Comparison of ENCODE assay signal across 8 cellular contexts in the genomic region with DNA sequence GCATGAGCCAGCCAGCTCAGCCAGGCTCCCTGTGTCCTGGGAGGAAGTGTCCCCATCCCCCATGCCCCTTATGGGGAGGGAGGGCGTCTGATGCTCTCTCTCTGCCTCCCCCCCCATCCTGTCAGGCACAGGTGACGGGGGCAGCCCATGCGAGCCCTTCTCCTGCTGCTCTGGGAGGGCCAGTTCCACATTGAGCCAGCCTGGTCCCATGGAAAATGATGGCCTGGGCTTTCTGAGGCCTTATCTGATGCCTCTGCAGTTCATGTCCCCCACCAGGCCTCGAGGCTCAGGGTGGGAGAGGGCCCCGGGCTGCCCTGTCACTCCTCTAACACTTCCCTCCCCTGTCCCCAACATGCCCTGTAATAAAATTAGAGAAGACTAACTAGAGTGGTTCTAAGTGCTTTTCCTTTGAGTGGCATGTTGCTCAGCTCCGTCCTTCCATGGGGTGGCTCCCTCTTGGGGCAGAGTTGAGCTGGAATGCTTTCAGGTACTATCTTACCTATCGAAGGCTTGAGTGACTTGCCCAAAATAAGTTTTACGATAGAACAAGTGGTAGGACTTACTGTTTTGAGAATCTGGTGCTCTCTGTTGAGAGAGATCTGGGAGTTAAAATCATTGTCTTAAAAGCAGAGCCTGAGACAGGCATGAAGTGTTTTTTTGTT. TPM values are rescaled to one million over a fixed set of nuclear protein-coding genes. Genes with fewer than 3 reads are reported as not detected.
DNase-seq lines count a peak whose midpoint lies in the region; ATAC-seq, FAIRE-seq and TF ChIP-seq lines count a peak whose summit lies in the region.

No MANE protein-coding gene starts in this region.

- peaks cover 6 to 36% (median 18%) of the 10 kb centered on the region in 11 experiments; a peak in 16 of 22 replicates for H4K20me1 ChIP-seq in BLaER1 treated with 17β-estradiol and CSF1 and Interleukin-3, amounts not matched to agents 10 nM and 100 nM
- peaks cover 16% of the 10 kb centered on the region for H4K20me1 ChIP-seq in K562 (replicated peaks; ENCODE audit: control insufficient read depth, insufficient read depth, low read length)

- ATAC-seq in K562 (0 out of 3 replicates have a peak, but pooled peaks have one; percentile 1), HG03280 (IDR thresholded peaks at IDR 0.05; ENCODE audit: unreplicated experiment) (no peak), HG02678 (IDR thresholded peaks at IDR 0.05; ENCODE audit: unreplicated experiment) (no peak)

- H3K4me2 ChIP-seq in BLaER1 treated with 17β-estradiol and CSF1 and Interleukin-3, amounts not matched to agents 10 nM and 100 nM = peak overlapping the region; percentile 88 to 99 (median 94); a peak in 18 of 22 replicates
- H3K4me2 ChIP-seq in K562 (ENCODE audit: insufficient read depth, low read length) = peak overlapping the region; percentile 89

- H3K9me3 ChIP-seq in BLaER1 treated with 17β-estradiol and CSF1 and Interleukin-3, amounts not matched to agents 10 nM and 100 nM (replicated peaks in 1 of 11) = no peaks in the 10 kb centered on the region
- H3K9me3 ChIP-seq in HUES48 (ENCODE audit: control insufficient read depth, insufficient read depth, low read length) (no peaks in the 10 kb centered on the region), K562 (replicated peaks; ENCODE audit: control insufficient read depth, insufficient read depth, low read depth, low read length) (no peaks in the 10 kb centered on the region), muscle layer of duodenum (ENCODE audit: control insufficient read depth in 1 of 2, low read length in 2 of 2) (no peaks in the 10 kb centered on the region)

- FAIRE-seq in K562 (lab: Jason Lieb, UNC) = peak; percentile 85
- no peak for FAIRE-seq in RCC 7860 (lab: Jason Lieb, UNC)

- intact Hi-C loops in K562 (cut with micrococcal nuclease) = no loop called here

- H3K4me3 ChIP-seq in BLaER1 treated with 17β-estradiol and CSF1 and Interleukin-3, amounts not matched to agents 10 nM and 100 nM = no peak overlapping the region
- H3K4me3 ChIP-seq in HUES48 (ENCODE audit: low read depth, low read length) (no peak overlapping the region), K562 (no peak overlapping the region), muscle layer of duodenum (ENCODE audit: low read depth in 1 of 2, low read length in 2 of 2) (no peak overlapping the region)

- 20% methylated on average over 8 of the region's 8 CpGs for WGBS in K562 (ENCODE audit: insufficient coverage, low coverage, missing lambda C conversion rate)

- H3K4me1 ChIP-seq in BLaER1 treated with 17β-estradiol and CSF1 and Interleukin-3, amounts not matched to agents 10 nM and 100 nM = peaks cover 34 to 50% (median 42%) of the 10 kb centered on the region in 10 experiments
- H3K4me1 ChIP-seq in HUES48 (ENCODE audit: control insufficient read depth, insufficient read depth, low read length) (peaks cover 17% of the 10 kb centered on the region), K562 (replicated peaks in 1 of 2; ENCODE audit: control insufficient read depth in 2 of 2, insufficient read depth in 2 of 2, low read length in 2 of 2) (peaks cover 34 to 61% of the 10 kb centered on the region in 2 experiments), muscle layer of duodenum (ENCODE audit: control insufficient read depth in 1 of 2, insufficient read depth in 2 of 2, low read length in 2 of 2) (peaks cover 13 to 26% of the 10 kb centered on the region in 2 donors)

- peaks cover 46% of the 10 kb centered on the region for H3K79me2 ChIP-seq in K562 (ENCODE audit: control insufficient read depth, insufficient read depth, low read length)

- no peak for TF ChIP-seq EP300 in K562 (IDR thresholded peaks at IDR 0.05; ENCODE audit: low read length)

- peak; percentile 9 to 56; a peak in 2 of 4 replicates for TF ChIP-seq RAD21 in K562 (CRISPR knock-in tag; conservative IDR thresholded peaks at IDR 0.05 in 1 of 2, IDR thresholded peaks at IDR 0.05 in 1 of 2)

- CTCF ChIA-PET in K562 (lab: Yijun Ruan, JAX; ENCODE audit: low intra/inter-chr PET ratio) = no interaction called here

- H3K36me3 ChIP-seq in BLaER1 treated with 17β-estradiol and CSF1 and Interleukin-3, amounts not matched to agents 10 nM and 100 nM = peaks cover 5 to 39% (median 31%) of the 10 kb centered on the region in 11 experiments; a peak in 19 of 22 replicates
- H3K36me3 ChIP-seq in HUES48 (ENCODE audit: control insufficient read depth, insufficient read depth, low read length) = peaks cover 26% of the 10 kb centered on the region
- peaks cover 11% of the 10 kb centered on the region for H3K36me3 ChIP-seq in K562 (ENCODE audit: control insufficient read depth, insufficient read depth, low read length)
- H3K36me3 ChIP-seq in muscle layer of duodenum (ENCODE audit: control insufficient read depth in 1 of 2, insufficient read depth in 2 of 2, low read length in 2 of 2) = peaks cover 13 to 32% of the 10 kb centered on the region in 2 donors

- no peaks in the 10 kb centered on the region for H3K9me1 ChIP-seq in K562 (ENCODE audit: control insufficient read depth, insufficient read depth, low read length)

- peak; percentile 52 to 74 (median 61); a peak in 5 of 6 replicates for TF ChIP-seq CTCF in K562 (IDR thresholded peaks at IDR 0.05 in 2 of 3, conservative IDR thresholded peaks at IDR 0.05 in 1 of 3; ENCODE audit: insufficient read depth in 2 of 3, low read depth in 1 of 3, low read length in 3 of 3)

- TF ChIP-seq POLR2A in K562 (conservative IDR thresholded peaks at IDR 0.05) = no peak

- BruUV-seq in K562 (replicated peaks; lab: Mats Ljungman, UMichigan) = no TSS peak

- peak overlapping the region in 4 of 11 experiments; percentile 5 to 19 (median 12); a peak in 4 of 22 replicates for H3K27ac ChIP-seq in BLaER1 treated with 17β-estradiol and CSF1 and Interleukin-3, amounts not matched to agents 10 nM and 100 nM
- H3K27ac ChIP-seq in HUES48 (ENCODE audit: low read depth, low read length) (peak overlapping the region; percentile 6), K562 (ENCODE audit: extremely low read depth, low read depth, low read length) (peak overlapping the region; percentile 91), muscle layer of duodenum (ENCODE audit: low read length) (peak overlapping the region; percentile 54)

- DNase-seq in K562 (ENCODE audit: extremely low read depth in 1 of 4, low spot score in 3 of 4) (peak; percentile 54 to 67 (median 55)), HuH-7.5 (ENCODE audit: low spot score) (no peak), RCC 7860 (ENCODE audit: low spot score) (no peak)

- peak overlapping the region in 10 of 11 experiments; percentile 0 to 97 (median 36); a peak in 9 of 22 replicates for H3K9ac ChIP-seq in BLaER1 treated with 17β-estradiol and CSF1 and Interleukin-3, amounts not matched to agents 10 nM and 100 nM
- H3K9ac ChIP-seq in HUES48 (ENCODE audit: low read depth, low read length) (no peak overlapping the region), K562 (ENCODE audit: insufficient read depth in 1 of 2, low read depth in 2 of 2, low read length in 2 of 2) (peak overlapping the region; percentile 84 to 92)

- peak overlapping the region; percentile 90 for H2AFZ ChIP-seq in K562 (ENCODE audit: low read depth, low read length)

- POLR2A ChIA-PET in K562 (lab: Yijun Ruan, JAX) = interaction anchor here (0.7 to 6.2 kb wide), 5 partner anchors 10 to 268 kb away, joined by 3 to 56 read pairs (median 6); no protein-coding TSS in a partner anchor

- in situ Hi-C loops in K562 (cut with MboI) = loop anchor here (10.0 kb wide), 1 partner anchor 413 kb away; no protein-coding TSS in a partner anchor

- H3K27me3 ChIP-seq in BLaER1 treated with 17β-estradiol and CSF1 and Interleukin-3, amounts not matched to agents 10 nM and 100 nM = no peaks in the 10 kb centered on the region
- H3K27me3 ChIP-seq in HUES48 (ENCODE audit: control insufficient read depth, insufficient read depth, low read length) (peaks cover 5% of the 10 kb centered on the region; the same call in 1 of the 2 replicates), K562 (ENCODE audit: control insufficient read depth in 2 of 2, insufficient read depth in 2 of 2, low read length in 2 of 2) (no peaks in the 10 kb centered on the region), muscle layer of duodenum (ENCODE audit: low read depth, low read length) (no peaks in the 10 kb centered on the region)

RNA-seq across cellular contexts. Expression of gene MTFR1L, which starts 1.8 kb away (rescaled TPM):
- total RNA-seq in K562 (2011; cell fraction: chromatin; rRNA removed; ENCODE audit: low replicate concordance) = 93.2 and 162 TPM in 2 replicates
- 112 and 114 TPM in 2 replicates for total RNA-seq in K562 (2011; cell fraction: nucleolus; rRNA removed)
- total RNA-seq in K562 (2011; cell fraction: nucleoplasm; rRNA removed) = 110 and 117 TPM in 2 replicates
- total RNA-seq in K562 (2014; rRNA removed) = 43.5 and 54.9 TPM in 2 replicates
- 39.2 and 41.4 TPM in 2 replicates for total RNA-seq in K562 (2014; rRNA removed; fragmentation: Illumina TruSeq; extraction: Trizol)
- total RNA-seq in K562 (2015; rRNA removed; fragmentation: Illumina TruSeq; extraction: Trizol) = 45.2 and 45.8 TPM in 2 replicates
- total RNA-seq in K562 (2021) = 54.3 and 58.5 TPM in 2 replicates
- polyA plus RNA-seq in K562 (2011; rRNA removed) = 53.7 and 79.7 TPM in 2 replicates
- polyA plus RNA-seq in K562 (2011; cell fraction: cytosol; rRNA removed) = 75.5 and 87.3 TPM in 2 replicates
- polyA plus RNA-seq in K562 (2011; cell fraction: nucleus; rRNA removed) = 196 and 214 TPM in 2 replicates
- 57.4 and 71.0 TPM in 2 replicates for polyA plus RNA-seq in K562 (2012)
- polyA plus RNA-seq in K562 (2014; fragmentation: Illumina TruSeq; extraction: Trizol) = 71.0 and 84.8 TPM in 2 replicates
- 10 to 100 TPM; 81.2 to 98.5 TPM for polyA plus RNA-seq in K562 (2014; fragmentation: Nextera tagmentation; extraction: Ambion mirVana)
- polyA plus RNA-seq in K562 (2014; rRNA removed) = 45.1 and 60.0 TPM in 2 replicates
- 35.2 and 44.3 TPM in 2 replicates for polyA minus RNA-seq in K562 (2011; rRNA and poly(A)+ RNA removed)
- polyA minus RNA-seq in K562 (2011; cell fraction: cytosol; rRNA and poly(A)+ RNA removed) = 23.6 and 25.6 TPM in 2 replicates
- polyA minus RNA-seq in K562 (2011; cell fraction: nucleus; rRNA and poly(A)+ RNA removed) = 31.9 and 51.9 TPM in 2 replicates

RNA-seq across cellular contexts. Expression of gene SELENON, which starts 18.0 kb away (rescaled TPM):
- total RNA-seq in K562 (2011; cell fraction: chromatin; rRNA removed; ENCODE audit: low replicate concordance) = 10.6 and 27.1 TPM in 2 replicates
- 20.8 and 22.0 TPM in 2 replicates for total RNA-seq in K562 (2011; cell fraction: nucleolus; rRNA removed)
- 23.3 and 31.8 TPM in 2 replicates for total RNA-seq in K562 (2011; cell fraction: nucleoplasm; rRNA removed)
- total RNA-seq in K562 (2014; rRNA removed) (6.1 and 10.0 TPM in 2 replicates), K562 (2014; rRNA removed; fragmentation: Illumina TruSeq; extraction: Trizol) (5.1 and 6.8 TPM in 2 replicates), K562 (2015; rRNA removed; fragmentation: Illumina TruSeq; extraction: Trizol) (7.0 and 7.4 TPM in 2 replicates), K562 (2021) (21.2 and 24.4 TPM in 2 replicates)
- polyA plus RNA-seq in K562 (2011; rRNA removed) (7.1 and 7.2 TPM in 2 replicates), K562 (2014; fragmentation: Illumina TruSeq; extraction: Trizol) (26.7 and 28.9 TPM in 2 replicates), K562 (2014; fragmentation: Nextera tagmentation; extraction: Ambion mirVana) (1 to 10 TPM in 1 of 2 experiments, under 1 TPM in 1; 0.43 to 1.5 TPM), K562 (2014; rRNA removed) (12.5 and 12.6 TPM in 2 replicates)
- 12.7 and 12.8 TPM in 2 replicates for polyA plus RNA-seq in K562 (2011; cell fraction: cytosol; rRNA removed)
- polyA plus RNA-seq in K562 (2011; cell fraction: nucleus; rRNA removed) = 13.8 and 19.5 TPM in 2 replicates
- polyA plus RNA-seq in K562 (2012) = 17.5 and 37.6 TPM in 2 replicates
- 3.7 and 4.2 TPM in 2 replicates for polyA minus RNA-seq in K562 (2011; rRNA and poly(A)+ RNA removed)
- polyA minus RNA-seq in K562 (2011; cell fraction: cytosol; rRNA and poly(A)+ RNA removed) = 12.5 and 15.8 TPM in 2 replicates
- polyA minus RNA-seq in K562 (2011; cell fraction: nucleus; rRNA and poly(A)+ RNA removed) = 2.4 and 3.6 TPM in 2 replicates

RNA-seq across cellular contexts. Expression of gene AUNIP, which starts 41.3 kb away (rescaled TPM):
- total RNA-seq in K562 (2011; cell fraction: chromatin; rRNA removed; ENCODE audit: low replicate concordance) = 50.6 and 72.2 TPM in 2 replicates
- total RNA-seq in K562 (2011; cell fraction: nucleolus; rRNA removed) = 35.2 and 36.8 TPM in 2 replicates
- 48.3 and 56.9 TPM in 2 replicates for total RNA-seq in K562 (2011; cell fraction: nucleoplasm; rRNA removed)
- 46.4 and 51.4 TPM in 2 replicates for total RNA-seq in K562 (2014; rRNA removed)
- 47.1 and 55.0 TPM in 2 replicates for total RNA-seq in K562 (2014; rRNA removed; fragmentation: Illumina TruSeq; extraction: Trizol)
- 40.5 and 41.4 TPM in 2 replicates for total RNA-seq in K562 (2015; rRNA removed; fragmentation: Illumina TruSeq; extraction: Trizol)
- 30.9 and 31.7 TPM in 2 replicates for total RNA-seq in K562 (2021)
- 45.0 and 48.8 TPM in 2 replicates for polyA plus RNA-seq in K562 (2011; rRNA removed)
- 26.1 and 34.8 TPM in 2 replicates for polyA plus RNA-seq in K562 (2011; cell fraction: cytosol; rRNA removed)
- 23.2 and 23.3 TPM in 2 replicates for polyA plus RNA-seq in K562 (2011; cell fraction: nucleus; rRNA removed)
- polyA plus RNA-seq in K562 (2012) = 18.8 and 21.2 TPM in 2 replicates
- polyA plus RNA-seq in K562 (2014; fragmentation: Illumina TruSeq; extraction: Trizol) = 48.8 and 50.0 TPM in 2 replicates
- 10 to 100 TPM; 12.1 to 15.2 TPM for polyA plus RNA-seq in K562 (2014; fragmentation: Nextera tagmentation; extraction: Ambion mirVana)
- 52.3 and 53.8 TPM in 2 replicates for polyA plus RNA-seq in K562 (2014; rRNA removed)
- polyA minus RNA-seq in K562 (2011; rRNA and poly(A)+ RNA removed) = 37.1 and 45.0 TPM in 2 replicates
- 10.0 and 14.8 TPM in 2 replicates for polyA minus RNA-seq in K562 (2011; cell fraction: cytosol; rRNA and poly(A)+ RNA removed)
- 18.4 and 30.3 TPM in 2 replicates for polyA minus RNA-seq in K562 (2011; cell fraction: nucleus; rRNA and poly(A)+ RNA removed)

RNA-seq across cellular contexts. Expression of gene PAQR7, which starts 57.5 kb away (rescaled TPM):
- 9.3 and 18.9 TPM in 2 replicates for total RNA-seq in K562 (2011; cell fraction: chromatin; rRNA removed; ENCODE audit: low replicate concordance)
- total RNA-seq in K562 (2011; cell fraction: nucleolus; rRNA removed) = 15.7 and 18.8 TPM in 2 replicates
- 13.9 and 16.4 TPM in 2 replicates for total RNA-seq in K562 (2011; cell fraction: nucleoplasm; rRNA removed)
- total RNA-seq in K562 (2014; rRNA removed) (2.4 and 3.3 TPM in 2 replicates), K562 (2014; rRNA removed; fragmentation: Illumina TruSeq; extraction: Trizol) (2.0 and 2.4 TPM in 2 replicates), K562 (2015; rRNA removed; fragmentation: Illumina TruSeq; extraction: Trizol) (2.5 and 2.6 TPM in 2 replicates), K562 (2021) (4.0 and 4.4 TPM in 2 replicates)
- polyA plus RNA-seq in K562 (2011; rRNA removed) (5.2 and 5.4 TPM in 2 replicates), K562 (2014; fragmentation: Illumina TruSeq; extraction: Trizol) (2.9 and 3.3 TPM in 2 replicates), K562 (2014; fragmentation: Nextera tagmentation; extraction: Ambion mirVana) (1 to 10 TPM; 1.1 to 1.2 TPM), K562 (2014; rRNA removed) (2.7 and 3.0 TPM in 2 replicates)
- 8.8 and 14.1 TPM in 2 replicates for polyA plus RNA-seq in K562 (2011; cell fraction: cytosol; rRNA removed)
- 5.8 and 7.4 TPM in 2 replicates for polyA plus RNA-seq in K562 (2011; cell fraction: nucleus; rRNA removed)
- polyA plus RNA-seq in K562 (2012) = 4.5 and 6.9 TPM in 2 replicates
- polyA minus RNA-seq in K562 (2011; rRNA and poly(A)+ RNA removed) = 5.5 and 8.5 TPM in 2 replicates
- polyA minus RNA-seq in K562 (2011; cell fraction: cytosol; rRNA and poly(A)+ RNA removed) = 7.4 and 8.5 TPM in 2 replicates
- 2.0 and 2.4 TPM in 2 replicates for polyA minus RNA-seq in K562 (2011; cell fraction: nucleus; rRNA and poly(A)+ RNA removed)

Comparison
In these comparisons a context has a peak if more than half of its experiments do, and no peak if none do; other contexts are left out.
1. DNase-seq: peak in K562 (4 of 4); none in HuH-7.5 (single experiment) and RCC 7860 (single experiment).